In genomic region chr22:23273445-23274145, GRCh38 we compare ENCODE assay signal across 22 cellular contexts.
DNase-seq lines count a peak whose midpoint lies in the region; ATAC-seq, FAIRE-seq and TF ChIP-seq lines count a peak whose summit lies in the region.
"Had no signal": no experiment of that assay in that cellular context is flagged by ENCODE, and none has a peak within 500 bp of the region (broad histone marks: within the 10 kb centered on the region; RNA-seq: fewer than 3 reads in every experiment).

No MANE protein-coding gene starts in this region.

- no peak overlapping the region for H3K4me3 ChIP-seq in astrocyte (ENCODE audit: insufficient read depth, low read depth, low read length)
- H3K4me3 ChIP-seq: BLaER1 treated with 17β-estradiol and CSF1 and Interleukin-3, amounts not matched to agents 10 nM and 100 nM; Peyer's patch; SJCRH30 had no signal

- no peak overlapping the region for H3K27ac ChIP-seq in astrocyte (ENCODE audit: low read depth, low read length)
- H3K27ac ChIP-seq: BLaER1 treated with 17β-estradiol and CSF1 and Interleukin-3, amounts not matched to agents 10 nM and 100 nM; Peyer's patch; SJCRH30 had no signal

- H3K79me2 ChIP-seq in astrocyte (ENCODE audit: insufficient read depth, low read length): no peaks in the 10 kb centered on the region

- H3K9me3 Mint-ChIP-seq in natural killer cell: no peaks in the 10 kb centered on the region
- no peaks in the 10 kb centered on the region for H3K9me3 Mint-ChIP-seq in natural killer cell treated with Interleukin-12 subunit alpha and Interleukin-12 subunit beta and Interleukin-15 and Interleukin-18, amount 100 ng/mL, for 72 hours
- no peaks in the 10 kb centered on the region for H3K9me3 Mint-ChIP-seq in astrocyte (ENCODE audit: unreplicated experiment)
- H3K9me3 Mint-ChIP-seq in immature natural killer cell: peaks cover 0 to 1% (median 0%) of the 10 kb centered on the region in 6 donors
- H3K9me3 Mint-ChIP-seq: CD8-positive, alpha-beta T cell had no signal

- H3K4me3 Mint-ChIP-seq in natural killer cell (no peak overlapping the region), astrocyte (ENCODE audit: unreplicated experiment) (peak overlapping the region; percentile 14), immature natural killer cell (no peak overlapping the region)
- no peak overlapping the region for H3K4me3 Mint-ChIP-seq in natural killer cell treated with Interleukin-12 subunit alpha and Interleukin-12 subunit beta and Interleukin-15 and Interleukin-18, amount 100 ng/mL, for 72 hours
- H3K4me3 Mint-ChIP-seq: CD8-positive, alpha-beta T cell had no signal

- H3K9me3 ChIP-seq in astrocyte (ENCODE audit: insufficient read depth, low read depth, low read length): no peaks in the 10 kb centered on the region
- H3K9me3 ChIP-seq: BLaER1 treated with 17β-estradiol and CSF1 and Interleukin-3, amounts not matched to agents 10 nM and 100 nM; Peyer's patch; SJCRH30 had no signal

- H3K9ac ChIP-seq in astrocyte (ENCODE audit: low read length): no peak overlapping the region

- H3K27me3 Mint-ChIP-seq in natural killer cell (ENCODE audit: low read depth in 2 of 2) (no peaks in the 10 kb centered on the region), astrocyte (ENCODE audit: low read depth, unreplicated experiment) (no peaks in the 10 kb centered on the region), immature natural killer cell (ENCODE audit: low read depth in 3 of 3) (peaks cover 8 to 25% (median 12%) of the 10 kb centered on the region in 3 donors)
- H3K27me3 Mint-ChIP-seq in natural killer cell treated with Interleukin-12 subunit alpha and Interleukin-12 subunit beta and Interleukin-15 and Interleukin-18, amount 100 ng/mL, for 72 hours: no peaks in the 10 kb centered on the region

- H3K4me1 ChIP-seq in astrocyte (ENCODE audit: insufficient read depth, low read length): no peaks in the 10 kb centered on the region
- H3K4me1 ChIP-seq: SJCRH30 had no signal

- peaks cover 3% of the 10 kb centered on the region for H3K36me3 ChIP-seq in astrocyte (ENCODE audit: insufficient read depth, low read length)

- no peak overlapping the region for H2AFZ ChIP-seq in astrocyte (ENCODE audit: low read depth, low read length)

- FAIRE-seq in astrocyte (lab: Jason Lieb, UNC): no peak
- FAIRE-seq: GM19239 had no signal

- intact Hi-C loops in natural killer cell (cut with micrococcal nuclease): no loop called here

- no peak for TF ChIP-seq CTCF in natural killer cell (IDR thresholded peaks at IDR 0.05)
- no peak for TF ChIP-seq CTCF in astrocyte (IDR thresholded peaks at IDR 0.05; ENCODE audit: insufficient read depth, low read depth, low read length)

- H3K4me2 ChIP-seq in astrocyte (ENCODE audit: low read length): no peak overlapping the region

- DNase-seq in natural killer cell: no peak
- no peak for DNase-seq in natural killer cell treated with Interleukin-12 subunit alpha and Interleukin-12 subunit beta and Interleukin-15 and Interleukin-18, amount 100 ng/mL, for 72 hours (ENCODE audit: low spot score)
- no peak for DNase-seq in astrocyte (ENCODE audit: low read depth)
- DNase-seq in immature natural killer cell: no peak
- no peak for DNase-seq in stimulated activated CD4-positive, alpha-beta T cell treated with anti-CD3 and anti-CD28 coated beads, Interleukin-12 subunit alpha, Interleukin-12 subunit beta, amount 100 ng/mL, for 4 hours
- no peak for DNase-seq in pons (ENCODE audit: low spot score)
- no peak for DNase-seq in NCI-H446 (lab: John Stamatoyannopoulos, UW)
- DNase-seq: ACHN; CD8-positive, alpha-beta T cell; GDM1; GOT3; KG1; NCI-H1105 treated with DMSO at 0.1 percent for 48 hours; NCI-H2081; NCI-H2171; NCI-H345; NCI-H524 treated with DMSO at 0.1 percent for 48 hours; Peyer's patch; SJCRH30 had no signal

- peaks cover 20 to 36% of the 10 kb centered on the region in 2 donors for H3K4me1 Mint-ChIP-seq in natural killer cell
- peaks cover 19 to 25% of the 10 kb centered on the region in 2 donors for H3K4me1 Mint-ChIP-seq in natural killer cell treated with Interleukin-12 subunit alpha and Interleukin-12 subunit beta and Interleukin-15 and Interleukin-18, amount 100 ng/mL, for 72 hours (ENCODE audit: low read depth in 2 of 2)
- no peaks in the 10 kb centered on the region for H3K4me1 Mint-ChIP-seq in astrocyte (ENCODE audit: low read depth, unreplicated experiment)
- peaks cover 20 to 23% of the 10 kb centered on the region in 2 donors for H3K4me1 Mint-ChIP-seq in immature natural killer cell

- H3K27ac Mint-ChIP-seq in natural killer cell (peak overlapping the region; percentile 13 to 38), astrocyte (ENCODE audit: unreplicated experiment) (peak overlapping the region; percentile 18), immature natural killer cell (peak overlapping the region in 5 of 6 donors; percentile 8 to 56 (median 45))
- H3K27ac Mint-ChIP-seq in natural killer cell treated with Interleukin-12 subunit alpha and Interleukin-12 subunit beta and Interleukin-15 and Interleukin-18, amount 100 ng/mL, for 72 hours: peak overlapping the region in 1 of 2 donors; percentile 27
- H3K27ac Mint-ChIP-seq: CD8-positive, alpha-beta T cell had no signal

- H3K27me3 ChIP-seq in astrocyte (ENCODE audit: insufficient read depth, low read length): no peaks in the 10 kb centered on the region
- H3K27me3 ChIP-seq: Peyer's patch, SJCRH30 had no signal

- ATAC-seq in natural killer cell: no peak
- no peak for ATAC-seq in natural killer cell treated with Interleukin-12 subunit alpha and Interleukin-12 subunit beta and Interleukin-15 and Interleukin-18, amount 100 ng/mL, for 72 hours
- ATAC-seq: CD8-positive, alpha-beta T cell; HCT116 had no signal

- H3K36me3 Mint-ChIP-seq in natural killer cell (no peaks in the 10 kb centered on the region), astrocyte (ENCODE audit: low read depth, unreplicated experiment) (peaks cover 28% of the 10 kb centered on the region), immature natural killer cell (peaks cover 6 to 31% (median 12%) of the 10 kb centered on the region in 3 donors)
- H3K36me3 Mint-ChIP-seq in natural killer cell treated with Interleukin-12 subunit alpha and Interleukin-12 subunit beta and Interleukin-15 and Interleukin-18, amount 100 ng/mL, for 72 hours: no peaks in the 10 kb centered on the region

- peaks cover 9% of the 10 kb centered on the region for H4K20me1 ChIP-seq in astrocyte (ENCODE audit: insufficient read depth, low read length)
